Comparison of ENCODE assay signal across 19 cellular contexts in the genomic region with DNA sequence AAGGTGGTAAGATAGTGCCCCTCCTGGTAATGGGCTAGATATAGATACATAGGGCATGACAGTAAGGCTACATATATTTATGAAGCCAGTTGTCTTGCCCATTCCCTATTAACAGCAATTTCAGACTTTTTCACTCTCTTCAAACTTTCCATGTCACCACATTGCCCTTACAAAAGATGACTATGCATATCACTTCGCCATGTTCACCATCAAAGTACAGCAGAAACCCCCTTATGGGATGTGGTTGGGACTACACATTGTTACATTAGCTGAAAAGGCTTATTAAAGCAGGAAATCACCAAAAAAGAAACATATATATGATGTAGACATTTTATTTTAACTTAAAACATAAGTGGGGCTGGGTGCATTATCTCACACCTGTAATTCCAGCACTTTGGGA. TPM values are rescaled to one million over a fixed set of nuclear protein-coding genes. Genes with fewer than 3 reads are reported as not detected.
A peak's percentile ranks its signal among the peaks of the same experiment; 100 is the strongest.
DNase-seq lines count a peak whose midpoint lies in the region; ATAC-seq, FAIRE-seq and TF ChIP-seq lines count a peak whose summit lies in the region.
"Had no signal": no experiment of that assay in that cellular context is flagged by ENCODE, and none has a peak within 500 bp of the region (broad histone marks: within the 10 kb centered on the region; RNA-seq: fewer than 3 reads in every experiment).

No MANE protein-coding gene starts in this region.

- H2AFZ ChIP-seq in H9 (ENCODE audit: low read length) (no peak overlapping the region), H1 (ENCODE audit: low read length) (no peak overlapping the region)

- H3K36me3 Mint-ChIP-seq in T-helper 1 cell treated with Interleukin-12 subunit alpha and Interleukin-12 subunit beta and Interleukin-4 antibody, amounts not matched to agents 30 μg/mL and 1 μg/mL, for 36 hours (ENCODE audit: low read depth), result peaks cover 39% of the 10 kb centered on the region
- H3K36me3 Mint-ChIP-seq in H9 (ENCODE audit: insufficient read depth in 1 of 3, low read depth in 3 of 3), result peaks cover 7 to 27% (median 12%) of the 10 kb centered on the region in 3 experiments
- peaks cover under 1% of the 10 kb centered on the region for H3K36me3 Mint-ChIP-seq in activated CD8-positive, alpha-beta T cell treated with anti-CD3 and anti-CD28 coated beads for 36 hours (ENCODE audit: low read depth)
- H3K36me3 Mint-ChIP-seq in activated CD4-positive, alpha-beta memory T cell treated with anti-CD3 and anti-CD28 coated beads for 36 hours, result no peaks in the 10 kb centered on the region
- H3K36me3 Mint-ChIP-seq: CD14-positive monocyte; CD8-positive, alpha-beta T cell had no signal

- H3K4me1 ChIP-seq in H9 (ENCODE audit: insufficient read depth, low read length) (no peaks in the 10 kb centered on the region; the same call in 1 of the 2 replicates), H1 (replicated peaks in 1 of 4; ENCODE audit: control insufficient read depth in 3 of 4, insufficient read depth in 4 of 4, low read length in 3 of 4) (no peaks in the 10 kb centered on the region; a peak in 1 of 7 replicates)

- TF ChIP-seq POLR2A in H1 (IDR thresholded peaks at IDR 0.05; ENCODE audit: control extremely low read depth in 1 of 2, low read depth in 2 of 2, low read length in 2 of 2), result no peak

- no peak overlapping the region for H2BK20ac ChIP-seq in H9 (ENCODE audit: low read depth, low read length, poor library complexity, severe bottlenecking)
- H2BK20ac ChIP-seq in H1 (ENCODE audit: low read length), result no peak overlapping the region

- FAIRE-seq in H1 (lab: Jason Lieb, UNC), result no peak
- FAIRE-seq: D721Med had no signal

- H3K18ac ChIP-seq in H9 (ENCODE audit: insufficient read length, low read depth, low read length) (no peak overlapping the region), H1 (ENCODE audit: extremely low read depth, low read length) (0 out of 2 replicates have a peak overlapping the region, but pooled peaks have one; percentile 54)

- H3K27me3 ChIP-seq in H9 (ENCODE audit: insufficient read depth, low read length) (no peaks in the 10 kb centered on the region), H1 (replicated peaks in 1 of 4; ENCODE audit: control insufficient read depth in 3 of 4, extremely low read depth in 1 of 4, insufficient read depth in 3 of 4, low read length in 3 of 4) (no peaks in the 10 kb centered on the region)

- CTCF ChIA-PET in activated CD8-positive, alpha-beta T cell treated with anti-CD3 and anti-CD28 coated beads for 36 hours (lab: Charles Lee), result interaction anchor here (0.5 to 1.9 kb wide), 9 partner anchors 10 to 216 kb away, joined by 3 to 9 read pairs (median 4); a partner anchor contains a TSS
- CTCF ChIA-PET in H1 (lab: Charles Lee; ENCODE audit: partially characterized antibody), result interaction anchor here (0.9 to 5.9 kb wide), 8 partner anchors 10 to 216 kb away, joined by 3 to 47 read pairs (median 4); a partner anchor contains a TSS
- CTCF ChIA-PET in activated CD4-positive, alpha-beta memory T cell treated with anti-CD3 and anti-CD28 coated beads for 36 hours (lab: Charles Lee), result interaction anchor here (0.6 to 3.4 kb wide), 9 partner anchors 23 to 225 kb away, joined by 3 to 16 read pairs (median 4); a partner anchor contains a TSS

- no peak overlapping the region for H3K4me3 ChIP-seq in H1 (ENCODE audit: extremely low read depth in 1 of 4, insufficient read depth in 2 of 4, low read depth in 3 of 4, low read length in 4 of 4)

- no peaks in the 10 kb centered on the region for H3K79me2 ChIP-seq in H9 (ENCODE audit: insufficient read depth, low read length)
- H3K79me2 ChIP-seq in H1 (ENCODE audit: control insufficient read depth in 1 of 2, insufficient read depth in 2 of 2, low read length in 2 of 2), result no peaks in the 10 kb centered on the region

- TF ChIP-seq CTCF in H9 (conservative IDR thresholded peaks at IDR 0.05) (no peak), H1 (IDR thresholded peaks at IDR 0.05; ENCODE audit: control extremely low read depth in 1 of 3, insufficient read depth in 1 of 3, low read depth in 1 of 3, low read length in 3 of 3) (no peak)
- no peak for TF ChIP-seq CTCF in activated CD8-positive, alpha-beta T cell treated with anti-CD3 and anti-CD28 coated beads for 36 hours (IDR thresholded peaks at IDR 0.05)

- intact Hi-C loops in activated CD8-positive, alpha-beta T cell treated with anti-CD3 and anti-CD28 coated beads for 36 hours (cut with micrococcal nuclease), result no loop called here
- intact Hi-C loops in activated CD4-positive, alpha-beta memory T cell treated with anti-CD3 and anti-CD28 coated beads for 36 hours (cut with micrococcal nuclease), result no loop called here

- H2AK5ac ChIP-seq in H9 (ENCODE audit: insufficient read length, low read length), result no peak overlapping the region
- H2AK5ac ChIP-seq in H1 (ENCODE audit: low read depth, low read length), result peak overlapping the region; percentile 91; the same call in 1 of the 2 replicates

- H4K5ac ChIP-seq in H9 (ENCODE audit: insufficient read length, low read depth, low read length) (no peak overlapping the region), H1 (ENCODE audit: insufficient read length, low read depth, low read length) (no peak overlapping the region)

- no peak for DNase-seq in T-helper 1 cell
- DNase-seq in H9, result no peak
- DNase-seq in activated CD8-positive, alpha-beta T cell treated with anti-CD3 and anti-CD28 coated beads for 36 hours, result peak; percentile 13
- no peak for DNase-seq in H1 (ENCODE audit: low read depth in 1 of 2, low spot score in 2 of 2)
- DNase-seq in activated CD4-positive, alpha-beta memory T cell treated with anti-CD3 and anti-CD28 coated beads for 36 hours, result no peak
- DNase-seq: CD8-positive, alpha-beta T cell; COR-L47; DND-41; GDM1 had no signal

- H3K27ac ChIP-seq in H9 (ENCODE audit: insufficient read length, low read depth, low read length), result no peak overlapping the region
- no peak overlapping the region for H3K27ac ChIP-seq in H1 (ENCODE audit: low read depth, low read length)
- H3K27ac ChIP-seq: 22Rv1, KMS-11 had no signal

- peaks cover 3% of the 10 kb centered on the region for H3K27me3 Mint-ChIP-seq in T-helper 1 cell treated with Interleukin-12 subunit alpha and Interleukin-12 subunit beta and Interleukin-4 antibody, amounts not matched to agents 30 μg/mL and 1 μg/mL, for 36 hours (ENCODE audit: low read depth)
- H3K27me3 Mint-ChIP-seq in H9 (ENCODE audit: low read depth), result peaks cover 13% of the 10 kb centered on the region
- peaks cover 20% of the 10 kb centered on the region for H3K27me3 Mint-ChIP-seq in activated CD8-positive, alpha-beta T cell treated with anti-CD3 and anti-CD28 coated beads for 36 hours
- peaks cover 15% of the 10 kb centered on the region for H3K27me3 Mint-ChIP-seq in activated CD4-positive, alpha-beta memory T cell treated with anti-CD3 and anti-CD28 coated beads for 36 hours
- H3K27me3 Mint-ChIP-seq: IgD-negative memory B cell had no signal

- TF ChIP-seq EP300 in H1 (IDR thresholded peaks at IDR 0.05; ENCODE audit: borderline replicate concordance in 1 of 2, low read depth in 2 of 2, low read length in 2 of 2), result no peak

- TF ChIP-seq RAD21 in H1 (IDR thresholded peaks at IDR 0.05 in 1 of 2, conservative IDR thresholded peaks at IDR 0.05 in 1 of 2; ENCODE audit: low read depth in 2 of 2, low read length in 2 of 2), result no peak

- peak overlapping the region; percentile 84 for H3K27ac Mint-ChIP-seq in T-helper 1 cell treated with Interleukin-12 subunit alpha and Interleukin-12 subunit beta and Interleukin-4 antibody, amounts not matched to agents 30 μg/mL and 1 μg/mL, for 36 hours
- peak overlapping the region in 2 of 3 experiments; percentile 92 to 99; a peak in 5 of 7 replicates for H3K27ac Mint-ChIP-seq in H9
- H3K27ac Mint-ChIP-seq in activated CD8-positive, alpha-beta T cell treated with anti-CD3 and anti-CD28 coated beads for 36 hours, result no peak overlapping the region
- no peak overlapping the region for H3K27ac Mint-ChIP-seq in activated CD4-positive, alpha-beta memory T cell treated with anti-CD3 and anti-CD28 coated beads for 36 hours
- H3K27ac Mint-ChIP-seq: CD8-positive, alpha-beta T cell; IgD-negative memory B cell had no signal

- H3K14ac ChIP-seq in H9 (ENCODE audit: insufficient read depth, low read length) (no peak overlapping the region), H1 (ENCODE audit: insufficient read length) (no peak overlapping the region)

- no peaks in the 10 kb centered on the region; a peak in 1 of 8 replicates for H3K36me3 ChIP-seq in H1 (ENCODE audit: control insufficient read depth in 2 of 4, insufficient read depth in 4 of 4, low read length in 3 of 4)

- H3K23me2 ChIP-seq in H9 (ENCODE audit: insufficient read length, low read depth, low read length, poor library complexity, severe bottlenecking) (no peaks in the 10 kb centered on the region), H1 (ENCODE audit: low read depth, low read length) (no peaks in the 10 kb centered on the region)

- no peak overlapping the region for H2BK5ac ChIP-seq in H9 (ENCODE audit: insufficient read length, low read length)
- no peak overlapping the region; the same call in 1 of the 2 replicates for H2BK5ac ChIP-seq in H1 (ENCODE audit: low read depth, low read length)

- H3K79me1 ChIP-seq in H9 (ENCODE audit: insufficient read depth, low read depth, low read length, poor library complexity, severe bottlenecking) (no peaks in the 10 kb centered on the region), H1 (ENCODE audit: low read depth, low read length) (no peaks in the 10 kb centered on the region)

- no peak overlapping the region for H3K4me3 Mint-ChIP-seq in T-helper 1 cell treated with Interleukin-12 subunit alpha and Interleukin-12 subunit beta and Interleukin-4 antibody, amounts not matched to agents 30 μg/mL and 1 μg/mL, for 36 hours
- no peak overlapping the region; a peak in 1 of 5 replicates for H3K4me3 Mint-ChIP-seq in H9
- H3K4me3 Mint-ChIP-seq in activated CD8-positive, alpha-beta T cell treated with anti-CD3 and anti-CD28 coated beads for 36 hours, result no peak overlapping the region
- no peak overlapping the region for H3K4me3 Mint-ChIP-seq in activated CD4-positive, alpha-beta memory T cell treated with anti-CD3 and anti-CD28 coated beads for 36 hours
- H3K4me3 Mint-ChIP-seq: CD14-positive monocyte; CD8-positive, alpha-beta T cell; IgD-negative memory B cell had no signal

- H4K91ac ChIP-seq in H9 (ENCODE audit: insufficient read length, low read depth, low read length) (no peak overlapping the region), H1 (replicated peaks; ENCODE audit: insufficient read length, low read length) (no peak overlapping the region)

- no CpG with 5 or more reads among the region's 1 CpG for WGBS in H9 (ENCODE audit: extremely low coverage, insufficient read length, low lambda C conversion rate)
- 91% methylated on average over 1 of the region's 1 CpG; no CpG with 5 or more reads in 1 of the 2 experiments for WGBS in H1 (ENCODE audit: extremely low coverage in 1 of 2, insufficient coverage in 1 of 2, insufficient read length in 1 of 2, insufficient replicate concordance in 2 of 2, low coverage in 1 of 2, low lambda C conversion rate in 2 of 2, missing lambda C conversion rate in 1 of 2), 2 experiments

- no peak overlapping the region for H3K23ac ChIP-seq in H9 (ENCODE audit: insufficient read length, low read depth, low read length)
- no peak overlapping the region for H3K23ac ChIP-seq in H1 (ENCODE audit: insufficient read length)

- no peak overlapping the region for H3K4me2 ChIP-seq in H9 (ENCODE audit: insufficient read depth, insufficient read length, low read length)
- no peak overlapping the region for H3K4me2 ChIP-seq in H1 (ENCODE audit: insufficient read depth in 1 of 2, low read depth in 2 of 2, low read length in 2 of 2)
- H3K4me2 ChIP-seq: KMS-11 had no signal

- H4K8ac ChIP-seq in H9 (replicated peaks; ENCODE audit: insufficient read length, low read depth, low read length) (no peak overlapping the region), H1 (ENCODE audit: extremely low read depth, insufficient read depth, low read length) (no peak overlapping the region)

- peaks cover 22% of the 10 kb centered on the region for H3K9me3 Mint-ChIP-seq in T-helper 1 cell treated with Interleukin-12 subunit alpha and Interleukin-12 subunit beta and Interleukin-4 antibody, amounts not matched to agents 30 μg/mL and 1 μg/mL, for 36 hours
- peaks cover 16 to 18% of the 10 kb centered on the region in 2 experiments for H3K9me3 Mint-ChIP-seq in H9
- no peaks in the 10 kb centered on the region for H3K9me3 Mint-ChIP-seq in activated CD8-positive, alpha-beta T cell treated with anti-CD3 and anti-CD28 coated beads for 36 hours
- H3K9me3 Mint-ChIP-seq in activated CD4-positive, alpha-beta memory T cell treated with anti-CD3 and anti-CD28 coated beads for 36 hours, result no peaks in the 10 kb centered on the region
- H3K9me3 Mint-ChIP-seq: CD8-positive, alpha-beta T cell; IgD-negative memory B cell had no signal

- H2BK15ac ChIP-seq in H9 (ENCODE audit: low read depth, low read length) (no peak overlapping the region), H1 (ENCODE audit: low read length) (no peak overlapping the region)

- no peak overlapping the region for H3K4ac ChIP-seq in H9 (ENCODE audit: low read depth, low read length)
- peak overlapping the region; percentile 39 for H3K4ac ChIP-seq in H1 (replicated peaks; ENCODE audit: insufficient read length, low read depth, low read length)

- no peak overlapping the region for H2BK120ac ChIP-seq in H9 (ENCODE audit: low read depth, low read length, poor library complexity, severe bottlenecking)
- H2BK120ac ChIP-seq in H1 (replicated peaks; ENCODE audit: low read depth, low read length), result peak overlapping the region; percentile 40

- H3K9ac ChIP-seq in H9 (ENCODE audit: extremely low read depth, insufficient read length, low read length), result no peak overlapping the region
- no peak overlapping the region for H3K9ac ChIP-seq in H1 (replicated peaks in 1 of 4; ENCODE audit: extremely low read depth in 1 of 4, low read depth in 3 of 4, low read length in 3 of 4)
- H3K9ac ChIP-seq: KMS-11 had no signal

- peak; percentile 55 for ATAC-seq in activated CD8-positive, alpha-beta T cell treated with anti-CD3 and anti-CD28 coated beads for 36 hours
- no peak for ATAC-seq in HG02852 (IDR thresholded peaks at IDR 0.05; ENCODE audit: unreplicated experiment)
- ATAC-seq in HG02885 (IDR thresholded peaks at IDR 0.05; ENCODE audit: poor library complexity, unreplicated experiment), result no peak
- ATAC-seq: CD8-positive, alpha-beta T cell had no signal

- no peaks in the 10 kb centered on the region for H4K20me1 ChIP-seq in H9 (ENCODE audit: control insufficient read depth, insufficient read depth, insufficient read length)
- H4K20me1 ChIP-seq in H1 (replicated peaks in 1 of 2; ENCODE audit: control insufficient read depth in 1 of 2, insufficient read depth in 2 of 2, low read length in 2 of 2), result peaks cover 0 to 3% of the 10 kb centered on the region in 2 experiments

- no peaks in the 10 kb centered on the region for H3K9me3 ChIP-seq in H9 (ENCODE audit: control insufficient read depth, low read depth, low read length)
- peaks cover 5 to 7% of the 10 kb centered on the region in 2 experiments for H3K9me3 ChIP-seq in H1 (ENCODE audit: insufficient read depth in 2 of 2, low read depth in 1 of 2, low read length in 1 of 2)

- H3T11ph ChIP-seq in H9 (ENCODE audit: low read length), result no peak overlapping the region

- H2BK12ac ChIP-seq in H9 (ENCODE audit: insufficient read length, low read depth, low read length), result no peak overlapping the region
- peak overlapping the region; percentile 69 for H2BK12ac ChIP-seq in H1 (ENCODE audit: low read depth, low read length)

- H3K4me1 Mint-ChIP-seq in T-helper 1 cell treated with Interleukin-12 subunit alpha and Interleukin-12 subunit beta and Interleukin-4 antibody, amounts not matched to agents 30 μg/mL and 1 μg/mL, for 36 hours (ENCODE audit: low read depth), result peaks cover 48% of the 10 kb centered on the region
- H3K4me1 Mint-ChIP-seq in H9, result peaks cover 17 to 29% of the 10 kb centered on the region in 2 experiments
- H3K4me1 Mint-ChIP-seq in activated CD8-positive, alpha-beta T cell treated with anti-CD3 and anti-CD28 coated beads for 36 hours (ENCODE audit: low read depth), result peaks cover 13% of the 10 kb centered on the region
- H3K4me1 Mint-ChIP-seq in activated CD4-positive, alpha-beta memory T cell treated with anti-CD3 and anti-CD28 coated beads for 36 hours (ENCODE audit: low read depth), result peaks cover 6% of the 10 kb centered on the region

- POLR2A ChIA-PET in activated CD8-positive, alpha-beta T cell treated with anti-CD3 and anti-CD28 coated beads for 36 hours (lab: Charles Lee), result no interaction called here
- POLR2A ChIA-PET in H1 (lab: Charles Lee; ENCODE audit: partially characterized antibody), result interaction anchor here (1.0 to 3.8 kb wide), 3 partner anchors 8 to 86 kb away, joined by 3 to 18 read pairs (median 3); a partner anchor contains a TSS
- POLR2A ChIA-PET in activated CD4-positive, alpha-beta memory T cell treated with anti-CD3 and anti-CD28 coated beads for 36 hours (lab: Charles Lee), result no interaction called here

- H3K56ac ChIP-seq in H9 (ENCODE audit: insufficient read length, low read depth, low read length), result no peak overlapping the region
- H3K56ac ChIP-seq in H1 (replicated peaks; ENCODE audit: insufficient read length, low read depth, low read length), result no peak overlapping the region

RNA-seq across cellular contexts. Expression of a gene that starts 9.8 kb away (rescaled TPM):
- total RNA-seq in H9 (2021), result 0.20 TPM in 2 replicates
- under 1 TPM in 1 of 2 experiments, not detected in 1; 0.32 TPM for total RNA-seq in activated CD8-positive, alpha-beta T cell treated with anti-CD3 and anti-CD28 coated beads for 36 hours
- 0.73 and 0.80 TPM in 2 replicates for total RNA-seq in H1 (2021; fragmentation: NEBNext Ultra II Directional; extraction: Animal tissue kit (Norgen Biotek cat#: 25700))
- polyA plus RNA-seq in H1 (2011; rRNA removed), result 0.11 and 0.24 TPM in 2 replicates
- 0.41 TPM for polyA plus RNA-seq in H1 (2011; cell fraction: cytosol; rRNA removed)
- 0.90 TPM for polyA plus RNA-seq in H1 (2011; cell fraction: nucleus; rRNA removed)
- polyA plus RNA-seq in H1 (2012, experiment 1 of 2), result 0.17 to 0.44 TPM (median 0.27 TPM) in 4 replicates
- polyA plus RNA-seq in H1 (2012, experiment 2 of 2), result not detected
- 0.49 TPM for polyA plus RNA-seq in H1 (2013, experiment 1 of 2)
- 0.52 TPM for polyA plus RNA-seq in H1 (2013, experiment 2 of 2)
- 0.17 TPM in 1 of 2 replicates, not detected in the other for polyA minus RNA-seq in H1 (2011; rRNA and poly(A)+ RNA removed)
- not detected for polyA minus RNA-seq in H1 (2011; cell fraction: cytosol; rRNA and poly(A)+ RNA removed)
- polyA minus RNA-seq in H1 (2011; cell fraction: nucleus; rRNA and poly(A)+ RNA removed), result not detected
- total RNA-seq in activated CD4-positive, alpha-beta memory T cell treated with anti-CD3 and anti-CD28 coated beads for 36 hours, result under 1 TPM in 1 of 2 experiments, not detected in 1; 0.19 TPM
- total RNA-seq: A673; CD8-positive, alpha-beta T cell; H7 had no signal
- polyA plus RNA-seq: CD14-positive monocyte, IgD-negative memory B cell had no signal

Comparison
In these comparisons a context has a peak if more than half of its experiments do, and no peak if none do; other contexts are left out.
1. H3K27ac Mint-ChIP-seq: peak in T-helper 1 cell treated with Interleukin-12 subunit alpha and Interleukin-12 subunit beta and Interleukin-4 antibody, amounts not matched to agents 30 μg/mL and 1 μg/mL, for 36 hours (single experiment) and H9 (2 of 3); none in activated CD8-positive, alpha-beta T cell treated with anti-CD3 and anti-CD28 coated beads for 36 hours (single experiment) and activated CD4-positive, alpha-beta memory T cell treated with anti-CD3 and anti-CD28 coated beads for 36 hours (single experiment).